21 cellular contexts compared by ENCODE assay signal in genomic region chr7:10704653-10705052, GRCh38.
"Had no signal": no experiment of that assay in that cellular context is flagged by ENCODE, and none has a peak within 500 bp of the region (broad histone marks: within the 10 kb centered on the region; RNA-seq: fewer than 3 reads in every experiment).

No MANE protein-coding gene starts in this region.

- H3K27ac ChIP-seq: colonic mucosa, coronary artery, dorsolateral prefrontal cortex, epithelial cell of prostate, esophagus muscularis mucosa, esophagus squamous epithelium, foreskin keratinocyte, gastrocnemius medialis, gastroesophageal sphincter, heart left ventricle had no signal

- H3K9me3 ChIP-seq: colonic mucosa, gastrocnemius medialis had no signal

- ATAC-seq: effector memory CD8-positive, alpha-beta T cell; esophagus mucosa; foreskin keratinocyte; gastrocnemius medialis; gastroesophageal sphincter; heart left ventricle had no signal

- H3K4me3 ChIP-seq: colonic mucosa, coronary artery, dorsolateral prefrontal cortex, esophagus muscularis mucosa, esophagus squamous epithelium, gastrocnemius medialis, gastroesophageal sphincter, heart left ventricle had no signal

- H3K36me3 ChIP-seq: colonic mucosa, esophagus muscularis mucosa, esophagus squamous epithelium, gastrocnemius medialis, gastroesophageal sphincter, heart left ventricle had no signal

- H3K4me1 ChIP-seq: colonic mucosa, esophagus muscularis mucosa, esophagus squamous epithelium, foreskin keratinocyte, gastrocnemius medialis, gastroesophageal sphincter, heart left ventricle had no signal

- H3K27me3 ChIP-seq: colonic mucosa, dorsolateral prefrontal cortex, esophagus muscularis mucosa, esophagus squamous epithelium, foreskin keratinocyte, gastrocnemius medialis, gastroesophageal sphincter, heart left ventricle had no signal

- DNase-seq: colonic mucosa; cortex of kidney; dermis blood vessel endothelial cell; effector CD4-positive, alpha-beta T cell; effector CD8-positive, alpha-beta T cell; effector memory CD4-positive, alpha-beta T cell; effector memory CD8-positive, alpha-beta T cell; endodermal cell; erythroblast; esophagus squamous epithelium; foreskin fibroblast; gastrocnemius medialis; glutamatergic neuron; heart left ventricle had no signal
